12 cellular contexts compared by ENCODE assay signal in the genomic region with DNA sequence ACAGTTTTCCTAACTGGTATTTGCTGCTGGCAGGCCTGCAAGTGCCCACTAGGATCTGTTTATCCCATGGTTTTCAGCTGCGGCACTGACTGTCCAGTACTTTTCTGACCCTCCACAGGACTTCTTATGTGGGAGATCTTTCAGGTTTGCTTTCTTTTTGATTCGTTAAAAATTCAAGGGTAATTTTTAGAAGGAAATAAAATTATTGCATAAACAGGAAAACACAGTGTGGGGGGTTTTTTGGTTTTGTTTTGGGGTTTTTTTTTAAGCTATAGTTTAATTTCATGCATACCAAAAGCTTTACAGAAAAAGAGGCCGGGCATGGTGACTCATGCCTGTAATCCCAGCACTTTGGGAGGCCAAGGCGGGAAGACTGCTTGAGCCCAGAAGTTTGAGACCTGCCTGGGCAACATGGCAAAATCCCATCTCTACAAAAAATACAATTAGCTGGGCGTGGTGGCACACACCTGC. TPM values are rescaled to one million over a fixed set of nuclear protein-coding genes. Genes with fewer than 3 reads are reported as not detected.
DNase-seq lines count a peak whose midpoint lies in the region; ATAC-seq, FAIRE-seq and TF ChIP-seq lines count a peak whose summit lies in the region.
"Had no signal": no experiment of that assay in that cellular context is flagged by ENCODE, and none has a peak within 500 bp of the region (broad histone marks: within the 10 kb centered on the region; RNA-seq: fewer than 3 reads in every experiment).

No MANE protein-coding gene starts in this region.

- intact Hi-C loops in activated CD8-positive, alpha-beta T cell treated with anti-CD3 and anti-CD28 coated beads for 36 hours (cut with micrococcal nuclease) = no loop called here

- peak overlapping the region; percentile 27 for H3K4me3 Mint-ChIP-seq in activated CD8-positive, alpha-beta T cell treated with anti-CD3 and anti-CD28 coated beads for 36 hours
- H3K4me3 Mint-ChIP-seq in activated CD8-positive, alpha-beta T cell treated with anti-CD3 and anti-CD28 coated beads, Interleukin-2, amount 10 ng/mL, durations not matched to agents 7 days and 5 days = no peak overlapping the region
- H3K4me3 Mint-ChIP-seq in stimulated activated effector memory CD8-positive, alpha-beta T cell treated with anti-CD3 and anti-CD28 coated beads, Interleukin-12 subunit alpha, Interleukin-12 subunit beta, amount 100 ng/mL, for 72 hours = peak overlapping the region; percentile 88
- H3K4me3 Mint-ChIP-seq: nephron progenitor cell had no signal

- no peaks in the 10 kb centered on the region for H3K36me3 ChIP-seq in RWPE2 (ENCODE audit: low read depth)

- H3K9me3 ChIP-seq in RWPE2 (ENCODE audit: severe bottlenecking) = no peaks in the 10 kb centered on the region

- H3K9me3 Mint-ChIP-seq in activated CD8-positive, alpha-beta T cell treated with anti-CD3 and anti-CD28 coated beads for 36 hours = no peaks in the 10 kb centered on the region
- no peaks in the 10 kb centered on the region for H3K9me3 Mint-ChIP-seq in activated CD8-positive, alpha-beta T cell treated with anti-CD3 and anti-CD28 coated beads, Interleukin-2, amount 10 ng/mL, durations not matched to agents 7 days and 5 days (ENCODE audit: insufficient read depth)
- no peaks in the 10 kb centered on the region for H3K9me3 Mint-ChIP-seq in stimulated activated effector memory CD8-positive, alpha-beta T cell treated with anti-CD3 and anti-CD28 coated beads, Interleukin-12 subunit alpha, Interleukin-12 subunit beta, amount 100 ng/mL, for 72 hours
- H3K9me3 Mint-ChIP-seq: nephron progenitor cell had no signal

- peak overlapping the region; percentile 6 for H3K27ac ChIP-seq in RWPE2 (ENCODE audit: poor library complexity, severe bottlenecking)

- no peak for FAIRE-seq in frontal cortex (lab: Jason Lieb, UNC)

- no peaks in the 10 kb centered on the region for H3K27me3 ChIP-seq in RWPE2 (ENCODE audit: insufficient read depth, poor library complexity, severe bottlenecking)

- ATAC-seq in activated CD8-positive, alpha-beta T cell treated with anti-CD3 and anti-CD28 coated beads for 36 hours = no peak
- no peak for ATAC-seq in activated CD8-positive, alpha-beta T cell treated with anti-CD3 and anti-CD28 coated beads, Interleukin-2, amount 10 ng/mL, durations not matched to agents 7 days and 5 days
- ATAC-seq in RWPE2 (ENCODE audit: low read depth) (no peak), HG02759 (IDR thresholded peaks at IDR 0.05; ENCODE audit: unreplicated experiment) (no peak)
- ATAC-seq in stimulated activated effector memory CD8-positive, alpha-beta T cell treated with anti-CD3 and anti-CD28 coated beads, Interleukin-12 subunit alpha, Interleukin-12 subunit beta, amount 100 ng/mL, for 72 hours = no peak

- POLR2A ChIA-PET in activated CD8-positive, alpha-beta T cell treated with anti-CD3 and anti-CD28 coated beads for 36 hours (lab: Charles Lee) = interaction anchor here (1.0 kb wide), 1 partner anchor 104 kb away, joined by 6 read pairs; no protein-coding TSS in a partner anchor
- POLR2A ChIA-PET in activated CD8-positive, alpha-beta T cell treated with anti-CD3 and anti-CD28 coated beads, Interleukin-2, amount 10 ng/mL, durations not matched to agents 7 days and 5 days (lab: Charles Lee) = interaction anchor here (0.9 kb wide), 1 partner anchor 13 kb away, joined by 3 read pairs; no protein-coding TSS in a partner anchor

- H3K27ac Mint-ChIP-seq in activated CD8-positive, alpha-beta T cell treated with anti-CD3 and anti-CD28 coated beads for 36 hours = peak overlapping the region; percentile 63
- H3K27ac Mint-ChIP-seq in activated CD8-positive, alpha-beta T cell treated with anti-CD3 and anti-CD28 coated beads, Interleukin-2, amount 10 ng/mL, durations not matched to agents 7 days and 5 days = no peak overlapping the region
- peak overlapping the region; percentile 65 for H3K27ac Mint-ChIP-seq in stimulated activated effector memory CD8-positive, alpha-beta T cell treated with anti-CD3 and anti-CD28 coated beads, Interleukin-12 subunit alpha, Interleukin-12 subunit beta, amount 100 ng/mL, for 72 hours
- H3K27ac Mint-ChIP-seq: nephron progenitor cell had no signal

- H3K4me3 ChIP-seq in RWPE2 (ENCODE audit: severe bottlenecking) = no peak overlapping the region

- peaks cover 3% of the 10 kb centered on the region for H3K36me3 Mint-ChIP-seq in activated CD8-positive, alpha-beta T cell treated with anti-CD3 and anti-CD28 coated beads for 36 hours (ENCODE audit: low read depth)
- H3K36me3 Mint-ChIP-seq in activated CD8-positive, alpha-beta T cell treated with anti-CD3 and anti-CD28 coated beads, Interleukin-2, amount 10 ng/mL, durations not matched to agents 7 days and 5 days (ENCODE audit: low read depth) = peaks cover 6% of the 10 kb centered on the region
- H3K36me3 Mint-ChIP-seq in stimulated activated effector memory CD8-positive, alpha-beta T cell treated with anti-CD3 and anti-CD28 coated beads, Interleukin-12 subunit alpha, Interleukin-12 subunit beta, amount 100 ng/mL, for 72 hours = peaks cover 19% of the 10 kb centered on the region

- peaks cover 14% of the 10 kb centered on the region for H3K4me1 ChIP-seq in RWPE2 (ENCODE audit: insufficient read depth, poor library complexity, severe bottlenecking)

- peaks cover 56% of the 10 kb centered on the region for H3K4me1 Mint-ChIP-seq in activated CD8-positive, alpha-beta T cell treated with anti-CD3 and anti-CD28 coated beads for 36 hours (ENCODE audit: low read depth)
- peaks cover 48% of the 10 kb centered on the region for H3K4me1 Mint-ChIP-seq in activated CD8-positive, alpha-beta T cell treated with anti-CD3 and anti-CD28 coated beads, Interleukin-2, amount 10 ng/mL, durations not matched to agents 7 days and 5 days (ENCODE audit: low read depth)
- peaks cover 76% of the 10 kb centered on the region for H3K4me1 Mint-ChIP-seq in stimulated activated effector memory CD8-positive, alpha-beta T cell treated with anti-CD3 and anti-CD28 coated beads, Interleukin-12 subunit alpha, Interleukin-12 subunit beta, amount 100 ng/mL, for 72 hours

- peaks cover 6% of the 10 kb centered on the region for H3K27me3 Mint-ChIP-seq in activated CD8-positive, alpha-beta T cell treated with anti-CD3 and anti-CD28 coated beads for 36 hours
- peaks cover 4% of the 10 kb centered on the region for H3K27me3 Mint-ChIP-seq in activated CD8-positive, alpha-beta T cell treated with anti-CD3 and anti-CD28 coated beads, Interleukin-2, amount 10 ng/mL, durations not matched to agents 7 days and 5 days (ENCODE audit: low read depth)

- no peak for TF ChIP-seq CTCF in activated CD8-positive, alpha-beta T cell treated with anti-CD3 and anti-CD28 coated beads for 36 hours (IDR thresholded peaks at IDR 0.05)
- no peak for TF ChIP-seq CTCF in RWPE2 (IDR thresholded peaks at IDR 0.05; ENCODE audit: poor library complexity, severe bottlenecking)

- peak; percentile 18 for DNase-seq in activated CD8-positive, alpha-beta T cell treated with anti-CD3 and anti-CD28 coated beads for 36 hours
- no peak for DNase-seq in activated CD8-positive, alpha-beta T cell treated with anti-CD3 and anti-CD28 coated beads, Interleukin-2, amount 10 ng/mL, durations not matched to agents 7 days and 5 days
- DNase-seq in RWPE2 (ENCODE audit: low spot score) = no peak
- peak; percentile 55 for DNase-seq in dedifferentiated amniotic fluid mesenchymal stem cell (ENCODE audit: extremely low spot score)
- DNase-seq in stimulated activated effector memory CD8-positive, alpha-beta T cell treated with anti-CD3 and anti-CD28 coated beads, Interleukin-12 subunit alpha, Interleukin-12 subunit beta, amount 100 ng/mL, for 72 hours (ENCODE audit: low spot score in 2 of 2) = no peak
- no peak for DNase-seq in frontal cortex (ENCODE audit: low spot score in 2 of 2)
- no peak for DNase-seq in globus pallidus (ENCODE audit: low spot score)
- DNase-seq: dermis blood vessel endothelial cell; NCI-H2081 treated with DMSO at 0.1 percent for 48 hours; nephron progenitor cell; stimulated activated CD4-positive, alpha-beta T cell treated with anti-CD3 and anti-CD28 coated beads, Interleukin-1b, Interleukin-23, amount 100 ng/mL, for 48 hours had no signal

- CTCF ChIA-PET in activated CD8-positive, alpha-beta T cell treated with anti-CD3 and anti-CD28 coated beads for 36 hours (lab: Charles Lee) = interaction anchor here (1.4 to 7.7 kb wide), 5 partner anchors 12 to 199 kb away, joined by 5 to 65 read pairs (median 6); no protein-coding TSS in a partner anchor
- CTCF ChIA-PET in activated CD8-positive, alpha-beta T cell treated with anti-CD3 and anti-CD28 coated beads, Interleukin-2, amount 10 ng/mL, durations not matched to agents 7 days and 5 days (lab: Charles Lee) = interaction anchor here (0.6 to 4.1 kb wide), 6 partner anchors 11 to 699 kb away, joined by 3 to 26 read pairs (median 5); no protein-coding TSS in a partner anchor

RNA-seq across cellular contexts. Expression of gene NIBAN1, which starts 3.6 kb away (rescaled TPM):
- total RNA-seq in activated CD8-positive, alpha-beta T cell treated with anti-CD3 and anti-CD28 coated beads for 36 hours = 10 to 100 TPM; 10.1 to 11.0 TPM
- 10 to 100 TPM; 28.6 to 28.7 TPM for total RNA-seq in activated CD8-positive, alpha-beta T cell treated with anti-CD3 and anti-CD28 coated beads, Interleukin-2, amount 10 ng/mL, durations not matched to agents 7 days and 5 days
- total RNA-seq in frontal cortex = 2.4 TPM

Comparison
In these comparisons a context has a peak if more than half of its experiments do, and no peak if none do; other contexts are left out.
1. DNase-seq: peak in activated CD8-positive, alpha-beta T cell treated with anti-CD3 and anti-CD28 coated beads for 36 hours (single experiment) and dedifferentiated amniotic fluid mesenchymal stem cell (single experiment); none in activated CD8-positive, alpha-beta T cell treated with anti-CD3 and anti-CD28 coated beads, Interleukin-2, amount 10 ng/mL, durations not matched to agents 7 days and 5 days (single experiment), RWPE2 (single experiment), stimulated activated effector memory CD8-positive, alpha-beta T cell treated with anti-CD3 and anti-CD28 coated beads, Interleukin-12 subunit alpha, Interleukin-12 subunit beta, amount 100 ng/mL, for 72 hours (0 of 2), frontal cortex (0 of 2) and globus pallidus (single experiment).